8 cellular contexts compared by ENCODE assay signal in genomic region chr20:33401922-33402369, GRCh38. TPM values are rescaled to one million over a fixed set of nuclear protein-coding genes. Genes with fewer than 3 reads are reported as not detected.
DNase-seq lines count a peak whose midpoint lies in the region; TF ChIP-seq lines count a peak whose summit lies in the region.

No MANE protein-coding gene starts in this region.

- H3K27ac ChIP-seq in endodermal cell (ENCODE audit: low read depth, low read length) = no peak overlapping the region

- no peaks in the 10 kb centered on the region for H3K27me3 Mint-ChIP-seq in endodermal cell (ENCODE audit: insufficient read depth)
- no peaks in the 10 kb centered on the region for H3K27me3 Mint-ChIP-seq in neural crest cell (ENCODE audit: low read depth)

- H3K9me3 ChIP-seq in endodermal cell (ENCODE audit: control insufficient read depth, low read length) = no peaks in the 10 kb centered on the region

- no peak for DNase-seq in H7
- peak; percentile 32 for DNase-seq in RPMI8226
- DNase-seq in endodermal cell = no peak
- no peak for DNase-seq in neural crest cell (ENCODE audit: low read depth, low spot score)
- DNase-seq in NCI-H1048 (lab: John Stamatoyannopoulos, UW) = no peak
- DNase-seq in iPS-NIHi7 (ENCODE audit: extremely low spot score) = no peak
- no peak for DNase-seq in NCI-H748 (lab: John Stamatoyannopoulos, UW; ENCODE audit: unreplicated experiment)
- DNase-seq in GM10248 (ENCODE audit: extremely low spot score) = no peak

- H3K36me3 Mint-ChIP-seq in endodermal cell (ENCODE audit: low read depth) (peaks cover 13% of the 10 kb centered on the region), neural crest cell (ENCODE audit: low read depth) (peaks cover 1% of the 10 kb centered on the region)

- H3K9me3 Mint-ChIP-seq in endodermal cell = no peaks in the 10 kb centered on the region
- H3K9me3 Mint-ChIP-seq in neural crest cell = no peaks in the 10 kb centered on the region

- H3K9ac ChIP-seq in endodermal cell (ENCODE audit: extremely low read depth, low read length, poor library complexity, severe bottlenecking) = peak overlapping the region; percentile 75

- 65 to 77% methylated on average over 8 of the region's 8 CpGs for WGBS in endodermal cell (ENCODE audit: insufficient coverage in 1 of 2, insufficient read length in 1 of 2), 2 experiments

- no peak for TF ChIP-seq CTCF in endodermal cell (conservative IDR thresholded peaks at IDR 0.05)
- TF ChIP-seq CTCF in neural crest cell (conservative IDR thresholded peaks at IDR 0.05) = no peak
- TF ChIP-seq CTCF in GM10248 (IDR thresholded peaks at IDR 0.05; ENCODE audit: control extremely low read depth, extremely low read depth, low read depth, missing control alignments) = no peak

- H3K27ac Mint-ChIP-seq in endodermal cell = peak overlapping the region; percentile 29
- H3K27ac Mint-ChIP-seq in neural crest cell (ENCODE audit: unreplicated experiment) = peak overlapping the region; percentile 45

- H3K36me3 ChIP-seq in H7 (replicated peaks; ENCODE audit: control insufficient read depth, insufficient read depth, low read length) (no peaks in the 10 kb centered on the region; the same call in none of the 2 replicates), endodermal cell (ENCODE audit: control insufficient read depth, insufficient read depth, low read length) (no peaks in the 10 kb centered on the region)

- CTCF ChIA-PET in GM10248 (lab: Yijun Ruan, JAX) = interaction anchor here (0.6 to 4.2 kb wide), 7 partner anchors 10 to 265 kb away, joined by 3 to 16 read pairs (median 3); partner anchors contain the start of gene ACTL10

- peaks cover 16% of the 10 kb centered on the region for H3K4me1 Mint-ChIP-seq in endodermal cell
- peaks cover 30% of the 10 kb centered on the region for H3K4me1 Mint-ChIP-seq in neural crest cell

- peak overlapping the region; percentile 94 for H3K4me3 ChIP-seq in H7 (ENCODE audit: insufficient read depth, low read depth, low read length)
- peak overlapping the region; percentile 99 for H3K4me3 ChIP-seq in endodermal cell (ENCODE audit: low read length)

- H3K27me3 ChIP-seq in H7 (ENCODE audit: control insufficient read depth, insufficient read depth, low read length) = no peaks in the 10 kb centered on the region
- H3K27me3 ChIP-seq in endodermal cell (ENCODE audit: control insufficient read depth, insufficient read depth, low read length, poor library complexity, severe bottlenecking) = no peaks in the 10 kb centered on the region

- H3K4me1 ChIP-seq in endodermal cell (ENCODE audit: control insufficient read depth, insufficient read depth, low read length) = peaks cover 7% of the 10 kb centered on the region

- POLR2A ChIA-PET in GM10248 (lab: Yijun Ruan, JAX) = interaction anchor here (0.9 kb wide), 1 partner anchor 30 kb away, joined by 3 read pairs; no protein-coding TSS in a partner anchor

- H3K4me3 Mint-ChIP-seq in endodermal cell (peak overlapping the region; percentile 87), neural crest cell (peak overlapping the region; percentile 95)

RNA-seq across cellular contexts. Expression of gene CDK5RAP1, which starts 0.6 kb away (rescaled TPM):
- total RNA-seq in H7 (2014; rRNA removed; shearing (Covaris generic)) = 49.9 and 57.2 TPM in 2 replicates
- total RNA-seq in endodermal cell = 10 to 100 TPM; 45.2 to 59.7 TPM
- 42.4 TPM for polyA plus RNA-seq in endodermal cell (2013, experiment 1 of 2)
- polyA plus RNA-seq in endodermal cell (2013, experiment 2 of 2) = 32.4 TPM
- total RNA-seq in neural crest cell = 56.3 and 58.7 TPM in 2 replicates

RNA-seq across cellular contexts. Expression of gene SNTA1, which starts 41.6 kb away (rescaled TPM):
- total RNA-seq in H7 (2014; rRNA removed; shearing (Covaris generic)) = 3.8 and 6.0 TPM in 2 replicates
- total RNA-seq in endodermal cell (1 to 10 TPM; 4.6 to 8.2 TPM), neural crest cell (9.4 and 10.3 TPM in 2 replicates)
- 5.6 TPM for polyA plus RNA-seq in endodermal cell (2013, experiment 1 of 2)
- polyA plus RNA-seq in endodermal cell (2013, experiment 2 of 2) = 4.7 TPM
